21 cellular contexts compared by ENCODE assay signal in the genomic region with DNA sequence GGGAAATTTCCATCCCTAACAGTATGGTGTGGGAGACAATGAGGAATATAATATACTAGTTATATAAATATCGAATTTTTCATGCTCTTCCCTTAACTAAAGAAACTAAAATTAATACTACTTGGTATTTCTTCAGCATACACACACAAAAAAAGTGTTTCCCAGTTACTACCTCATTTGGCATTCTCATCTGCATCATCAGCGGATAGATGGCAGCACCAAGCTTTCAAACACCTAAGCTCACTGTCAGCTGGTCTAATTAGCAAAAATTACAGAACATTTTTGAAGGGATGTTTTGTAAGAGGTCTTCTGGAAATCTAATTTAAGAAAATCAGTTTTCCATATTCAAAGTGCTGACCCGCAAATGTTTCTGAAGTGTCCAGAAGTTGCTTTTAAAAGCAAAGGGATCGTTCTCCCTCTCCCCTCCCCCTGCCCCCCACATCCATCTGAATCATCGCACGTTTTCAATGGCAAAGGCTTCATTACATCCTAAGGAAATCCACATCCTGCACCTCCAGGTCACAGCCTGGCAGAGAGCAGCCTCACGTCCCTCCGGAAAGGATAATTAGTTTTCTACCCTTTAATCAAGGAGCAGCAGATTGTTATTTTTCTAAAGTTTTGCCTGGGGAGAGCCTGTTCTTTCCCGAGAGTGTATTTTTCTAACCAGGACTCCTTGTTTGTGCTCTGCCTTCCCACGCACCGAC.
DNase-seq lines count a peak whose midpoint lies in the region; ATAC-seq lines count a peak whose summit lies in the region.
"Had no signal": no experiment of that assay in that cellular context is flagged by ENCODE, and none has a peak within 500 bp of the region (broad histone marks: within the 10 kb centered on the region; RNA-seq: fewer than 3 reads in every experiment).

No MANE protein-coding gene starts in this region.

- H3K4me3 Mint-ChIP-seq in activated naive CD4-positive, alpha-beta T cell treated with anti-CD3 and anti-CD28 coated beads for 36 hours: no peak overlapping the region
- H3K4me3 Mint-ChIP-seq: activated naive CD8-positive, alpha-beta T cell treated with anti-CD3 and anti-CD28 coated beads, Interleukin-2, amount 50 U/mL, for 24 hours; activated T-cell treated with anti-CD3 and anti-CD28 coated beads, Interleukin-2, amount 50 U/mL, for 24 hours; T-helper 2 cell treated with Interferon-gamma antibody and Interleukin-4, amounts not matched to agents 5 μg/mL and 100 μg/mL, for 36 hours had no signal

- no peaks in the 10 kb centered on the region for H3K36me3 Mint-ChIP-seq in activated naive CD4-positive, alpha-beta T cell treated with anti-CD3 and anti-CD28 coated beads for 36 hours (ENCODE audit: low read depth)

- CTCF ChIA-PET in activated naive CD4-positive, alpha-beta T cell treated with anti-CD3 and anti-CD28 coated beads for 36 hours (lab: Charles Lee): interaction anchor here (0.6 to 1.4 kb wide), 4 partner anchors 14 to 272 kb away, joined by 3 to 8 read pairs (median 4); no protein-coding TSS in a partner anchor

- DNase-seq in DMS 273 (lab: John Stamatoyannopoulos, UW; ENCODE audit: unreplicated experiment): peak; percentile 64
- no peak for DNase-seq in DMS 273 treated with DMSO at 0.1 percent for 48 hours (lab: John Stamatoyannopoulos, UW)
- peak; percentile 42 for DNase-seq in NCI-H69 (lab: John Stamatoyannopoulos, UW)
- peak; percentile 47 for DNase-seq in left kidney (ENCODE audit: low read depth, low spot score)
- DNase-seq in superior temporal gyrus (ENCODE audit: extremely low spot score): peak; percentile 61
- DNase-seq in stimulated activated CD4-positive, alpha-beta T cell treated with anti-CD3 and anti-CD28 coated beads, Interleukin-4, amount 100 ng/mL, for 4 hours: no peak
- no peak for DNase-seq in activated naive CD4-positive, alpha-beta T cell treated with anti-CD3 and anti-CD28 coated beads for 36 hours
- DNase-seq: activated CD4-positive, alpha-beta T cell treated with anti-CD3 and anti-CD28 coated beads for 48 hours; activated gamma-delta T cell treated with Interleukin-2 at 50 U/mL for 16 hours; activated naive CD8-positive, alpha-beta T cell treated with anti-CD3 and anti-CD28 coated beads, Interleukin-2, amount 50 U/mL, for 24 hours; activated T-cell treated with anti-CD3 and anti-CD28 coated beads, Interleukin-2, amount 50 U/mL, for 24 hours; Calu3; cerebellar nuclear complex; mammary epithelial cell; NCI-H2171; NCI-H526; SHP77 treated with DMSO at 0.1 percent for 48 hours; stimulated activated CD4-positive, alpha-beta T cell treated with anti-CD3 and anti-CD28 coated beads, Interleukin-2, amount 100 ng/mL, for 48 hours; upper lobe of right lung had no signal

- H3K27me3 Mint-ChIP-seq in activated naive CD4-positive, alpha-beta T cell treated with anti-CD3 and anti-CD28 coated beads for 36 hours (ENCODE audit: low read depth): no peaks in the 10 kb centered on the region
- H3K27me3 Mint-ChIP-seq: activated naive CD8-positive, alpha-beta T cell treated with anti-CD3 and anti-CD28 coated beads, Interleukin-2, amount 50 U/mL, for 24 hours; activated T-cell treated with anti-CD3 and anti-CD28 coated beads, Interleukin-2, amount 50 U/mL, for 24 hours had no signal

- peaks cover 7% of the 10 kb centered on the region for H3K4me1 Mint-ChIP-seq in activated naive CD4-positive, alpha-beta T cell treated with anti-CD3 and anti-CD28 coated beads for 36 hours (ENCODE audit: low read depth)

- peaks cover 1% of the 10 kb centered on the region for H3K9me3 Mint-ChIP-seq in activated naive CD4-positive, alpha-beta T cell treated with anti-CD3 and anti-CD28 coated beads for 36 hours
- H3K9me3 Mint-ChIP-seq: activated naive CD8-positive, alpha-beta T cell treated with anti-CD3 and anti-CD28 coated beads, Interleukin-2, amount 50 U/mL, for 24 hours; activated T-cell treated with anti-CD3 and anti-CD28 coated beads, Interleukin-2, amount 50 U/mL, for 24 hours; T-helper 2 cell treated with Interferon-gamma antibody and Interleukin-4, amounts not matched to agents 5 μg/mL and 100 μg/mL, for 36 hours had no signal

- no peak overlapping the region for H3K27ac Mint-ChIP-seq in activated naive CD4-positive, alpha-beta T cell treated with anti-CD3 and anti-CD28 coated beads for 36 hours
- H3K27ac Mint-ChIP-seq: activated naive CD8-positive, alpha-beta T cell treated with anti-CD3 and anti-CD28 coated beads, Interleukin-2, amount 50 U/mL, for 24 hours; activated T-cell treated with anti-CD3 and anti-CD28 coated beads, Interleukin-2, amount 50 U/mL, for 24 hours; T-helper 2 cell treated with Interferon-gamma antibody and Interleukin-4, amounts not matched to agents 5 μg/mL and 100 μg/mL, for 36 hours had no signal

- intact Hi-C loops in activated naive CD4-positive, alpha-beta T cell treated with anti-CD3 and anti-CD28 coated beads for 36 hours (cut with micrococcal nuclease): no loop called here

- ATAC-seq in GM21360 (IDR thresholded peaks at IDR 0.05; ENCODE audit: unreplicated experiment): no peak
- ATAC-seq: activated naive CD8-positive, alpha-beta T cell treated with anti-CD3 and anti-CD28 coated beads, Interleukin-2, amount 50 U/mL, for 24 hours; upper lobe of right lung had no signal

Comparison
In these comparisons a context has a peak if more than half of its experiments do, and no peak if none do; other contexts are left out.
1. DNase-seq: peak in DMS 273 (single experiment), NCI-H69 (single experiment), left kidney (single experiment) and superior temporal gyrus (single experiment); none in DMS 273 treated with DMSO at 0.1 percent for 48 hours (single experiment), stimulated activated CD4-positive, alpha-beta T cell treated with anti-CD3 and anti-CD28 coated beads, Interleukin-4, amount 100 ng/mL, for 4 hours (0 of 2) and activated naive CD4-positive, alpha-beta T cell treated with anti-CD3 and anti-CD28 coated beads for 36 hours (single experiment).